ENCODE assay signal across 23 cellular contexts in the genomic region with DNA sequence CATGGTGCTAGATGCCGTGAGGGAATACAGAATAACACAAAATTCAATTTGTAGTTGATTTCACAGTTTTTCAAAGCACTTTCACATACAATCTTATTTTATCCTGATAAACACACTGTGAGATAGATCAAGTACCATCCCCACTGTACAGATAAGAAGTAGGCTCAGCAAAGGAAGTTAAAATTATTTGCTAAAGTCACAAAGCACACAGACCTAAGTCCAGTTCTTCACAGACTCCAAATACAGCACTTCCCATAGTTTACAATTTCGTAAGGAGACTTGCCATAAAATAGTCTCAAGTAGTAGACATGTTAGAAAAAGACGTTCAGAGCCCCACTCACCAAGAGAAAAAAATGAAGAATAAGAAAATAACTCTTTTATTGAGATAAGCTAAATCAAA.
"Had no signal": no experiment of that assay in that cellular context is flagged by ENCODE, and none has a peak within 500 bp of the region (broad histone marks: within the 10 kb centered on the region; RNA-seq: fewer than 3 reads in every experiment).

No MANE protein-coding gene starts in this region.

- H3K9me3 ChIP-seq: MG63, SK-N-SH had no signal

- H3K27ac ChIP-seq: HL-60, RWPE1 had no signal

- H3K36me3 ChIP-seq: MG63 had no signal

- ATAC-seq: Panc1 had no signal

- H3K27me3 ChIP-seq: MG63 had no signal

- DNase-seq: Karpas-422, KG1, MG63, NCI-H1092, NCI-H1105 treated with DMSO at 0.1 percent for 48 hours, NCI-H1417 treated with DMSO at 0.1 percent for 48 hours, NCI-H146, NCI-H1694 treated with DMSO at 0.1 percent for 48 hours, NCI-H1930, NCI-H2081, NCI-H2171, NCI-H226, NCI-H446, NCI-H510A, NCI-H524 treated with DMSO at 0.1 percent for 48 hours, NCI-H69, NCI-H774, SHP77, SK-N-SH, SW 1271 had no signal

- H3K4me3 ChIP-seq: MG63 had no signal

- H3K4me2 ChIP-seq: SK-N-SH had no signal

- H3K9me2 ChIP-seq: SK-N-SH had no signal
